ENCODE assay signal across 8 cellular contexts in the genomic region with DNA sequence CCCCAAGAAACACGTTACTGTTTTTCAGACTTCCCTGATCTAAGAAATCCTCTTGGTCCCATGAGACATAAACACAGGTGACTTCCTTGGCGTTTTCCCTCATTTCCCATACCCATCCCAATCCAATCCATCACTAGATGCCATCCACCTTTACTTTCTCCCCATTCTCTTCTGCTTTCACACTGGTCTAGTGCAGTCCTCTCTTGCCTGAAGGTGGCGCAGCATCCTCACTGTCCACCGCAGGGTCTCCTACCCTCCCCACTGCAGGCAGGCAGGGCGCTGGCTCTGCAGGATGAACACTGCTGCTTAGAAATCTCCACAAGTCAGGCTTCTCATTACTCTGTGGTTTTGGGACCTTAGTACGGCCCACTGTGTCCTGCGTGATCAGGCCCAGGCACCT. TPM values are rescaled to one million over a fixed set of nuclear protein-coding genes. Genes with fewer than 3 reads are reported as not detected.
DNase-seq lines count a peak whose midpoint lies in the region; ATAC-seq and TF ChIP-seq lines count a peak whose summit lies in the region.

No MANE protein-coding gene starts in this region.

- H3K4me1 Mint-ChIP-seq in activated B cell treated with CpG ODN at 0.5 μM for 24 hours, result peaks cover 90% of the 10 kb centered on the region

- no peak for TF ChIP-seq CTCF in activated B cell treated with CpG ODN at 0.5 μM for 24 hours (IDR thresholded peaks at IDR 0.05)
- TF ChIP-seq CTCF in epithelial cell of esophagus (IDR thresholded peaks at IDR 0.05; ENCODE audit: insufficient read depth, low read depth, low read length, missing control alignments), result peak; percentile 46

- POLR2A ChIA-PET in activated B cell treated with CpG ODN at 0.5 μM for 24 hours (lab: Charles Lee), result interaction anchor here (0.6 kb wide), 1 partner anchor 478 kb away, joined by 4 read pairs; no protein-coding TSS in a partner anchor

- intact Hi-C loops in activated B cell treated with CpG ODN at 0.5 μM for 24 hours (cut with micrococcal nuclease), result loop anchor here (2.0 kb wide), 1 partner anchor 63 kb away; no protein-coding TSS in a partner anchor

- H3K27me3 Mint-ChIP-seq in activated B cell treated with CpG ODN at 0.5 μM for 24 hours, result no peaks in the 10 kb centered on the region

- H3K27ac Mint-ChIP-seq in activated B cell treated with CpG ODN at 0.5 μM for 24 hours, result peak overlapping the region; percentile 57

- CTCF ChIA-PET in activated B cell treated with CpG ODN at 0.5 μM for 24 hours (lab: Charles Lee), result interaction anchor here (3.0 kb wide), 1 partner anchor 11 kb away, joined by 10 read pairs; no protein-coding TSS in a partner anchor

- ATAC-seq in activated B cell treated with CpG ODN at 0.5 μM for 24 hours (ENCODE audit: low read depth), result no peak
- no peak for ATAC-seq in HG03025 (IDR thresholded peaks at IDR 0.05; ENCODE audit: low FRiP score, unreplicated experiment)

- no peaks in the 10 kb centered on the region for H3K9me3 Mint-ChIP-seq in activated B cell treated with CpG ODN at 0.5 μM for 24 hours

- no peaks in the 10 kb centered on the region for H3K36me3 Mint-ChIP-seq in activated B cell treated with CpG ODN at 0.5 μM for 24 hours (ENCODE audit: low read depth)

- DNase-seq in activated T-cell treated with anti-CD3 and anti-CD28 coated beads for 1 hour (ENCODE audit: low read depth), result peak; percentile 42
- no peak for DNase-seq in activated T-cell treated with anti-CD3 and anti-CD28 coated beads for 4 hours
- no peak for DNase-seq in activated B cell treated with CpG ODN at 0.5 μM for 24 hours
- DNase-seq in epithelial cell of esophagus (ENCODE audit: low read depth), result peak; percentile 36
- peak in 36 of 56 donors; percentile 5 to 78 (median 34) for DNase-seq in nucleus accumbens (lab: John Stamatoyannopoulos, UW)
- DNase-seq in NCI-H1048 (lab: John Stamatoyannopoulos, UW), result no peak
- no peak for DNase-seq in DMS79 treated with DMSO at 0.1 percent for 48 hours (lab: John Stamatoyannopoulos, UW)

- no peak overlapping the region for H3K4me3 Mint-ChIP-seq in activated B cell treated with CpG ODN at 0.5 μM for 24 hours

- no peak overlapping the region for H3K4me3 ChIP-seq in epithelial cell of esophagus (ENCODE audit: low read length)

RNA-seq across cellular contexts. Expression of gene RAB7A, which starts 58.2 kb away (rescaled TPM):
- total RNA-seq in activated B cell treated with CpG ODN at 0.5 μM for 24 hours, result 169 and 190 TPM in 2 replicates

Comparison
In these comparisons a context has a peak if more than half of its experiments do, and no peak if none do; other contexts are left out.
1. DNase-seq: peak in activated T-cell treated with anti-CD3 and anti-CD28 coated beads for 1 hour (single experiment), epithelial cell of esophagus (single experiment) and nucleus accumbens (36 of 56); none in activated T-cell treated with anti-CD3 and anti-CD28 coated beads for 4 hours (single experiment), activated B cell treated with CpG ODN at 0.5 μM for 24 hours (single experiment), NCI-H1048 (single experiment) and DMS79 treated with DMSO at 0.1 percent for 48 hours (single experiment).